Comparison of ENCODE assay signal across 26 cellular contexts in the genomic region with DNA sequence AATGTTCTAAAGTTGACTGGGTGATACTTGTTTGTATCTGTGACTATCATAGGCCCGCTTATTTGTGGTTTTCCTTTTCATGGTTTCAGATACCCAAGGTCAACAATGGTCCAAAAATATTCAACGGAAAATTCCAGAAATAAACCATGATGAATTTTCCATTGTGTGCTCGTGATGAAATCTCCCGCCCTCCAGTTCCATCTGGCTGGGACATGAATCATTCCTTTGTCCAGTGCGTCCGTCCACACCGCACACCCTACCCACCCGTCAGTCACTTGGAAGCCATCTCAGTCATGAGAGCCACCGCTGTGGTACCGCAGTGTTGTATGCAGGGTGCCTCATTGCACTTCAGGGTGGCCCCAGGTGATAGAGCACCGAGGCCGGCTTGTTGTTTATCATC.
A peak's percentile ranks its signal among the peaks of the same experiment; 100 is the strongest.
DNase-seq lines count a peak whose midpoint lies in the region; ATAC-seq, FAIRE-seq and TF ChIP-seq lines count a peak whose summit lies in the region.
"Had no signal": no experiment of that assay in that cellular context is flagged by ENCODE, and none has a peak within 500 bp of the region (broad histone marks: within the 10 kb centered on the region; RNA-seq: fewer than 3 reads in every experiment).

No MANE protein-coding gene starts in this region.

- H3K4me1 ChIP-seq in heart right ventricle (peaks cover 5 to 47% (median 22%) of the 10 kb centered on the region in 9 donors), right atrium auricular region (peaks cover 0 to 38% of the 10 kb centered on the region in 2 donors)
- H3K4me1 ChIP-seq: vagina had no signal

- ATAC-seq in heart right ventricle (peak; percentile 58 to 89 (median 70)), GM21367 (IDR thresholded peaks at IDR 0.05; ENCODE audit: unreplicated experiment) (no peak)
- ATAC-seq: activated CD4-positive, CD25-positive, alpha-beta regulatory T cell treated with anti-CD3 and anti-CD28 coated beads, Interleukin-2, amount 50 U/mL, for 24 hours; activated CD8-positive, alpha-beta T cell treated with anti-CD3 and anti-CD28 coated beads, Interleukin-2, amount 10 ng/mL, durations not matched to agents 7 days and 5 days; activated T-cell treated with anti-CD3 and anti-CD28 coated beads, Interleukin-2, amount 50 U/mL, for 4 hours; naive thymus-derived CD4-positive, alpha-beta T cell; stimulated activated naive CD8-positive, alpha-beta T cell treated with anti-CD3 and anti-CD28 coated beads, Interleukin-15, amount 100 ng/mL, for 72 hours had no signal

- H3K27ac ChIP-seq in heart right ventricle: peak overlapping the region in 6 of 10 donors; percentile 16 to 68 (median 32)
- no peak overlapping the region for H3K27ac ChIP-seq in right atrium auricular region
- peak overlapping the region in 58 of 59 donors; percentile 40 to 97 (median 87) for H3K27ac ChIP-seq in dorsolateral prefrontal cortex
- H3K27ac ChIP-seq: SK-N-MC, skin epidermis, vagina had no signal

- DNase-seq in heart right ventricle (peak in 1 of 2 donors; percentile 29), right atrium auricular region (ENCODE audit: low spot score) (no peak), dorsolateral prefrontal cortex (peak in 6 of 10 donors; percentile 33 to 79 (median 64)), midbrain (lab: John Stamatoyannopoulos, UW) (peak; percentile 31), type B pancreatic cell (ENCODE audit: extremely low spot score, unreplicated experiment) (peak; percentile 47), frontal cortex (ENCODE audit: low spot score in 2 of 2) (no peak)
- no peak for DNase-seq in activated naive CD4-positive, alpha-beta T cell (lab: John Stamatoyannopoulos, UW)
- DNase-seq: activated CD8-positive, alpha-beta T cell treated with anti-CD3 and anti-CD28 coated beads, Interleukin-2, amount 10 ng/mL, durations not matched to agents 7 days and 5 days; activated naive CD4-positive, alpha-beta T cell treated with anti-CD3 and anti-CD28 coated beads, Interleukin-2, amount 50 U/mL, for 16 hours; activated T-cell treated with anti-CD3 and anti-CD28 coated beads, Interleukin-2, amount 50 U/mL, for 4 hours; C1 segment of cervical spinal cord; H9; MM.1S; naive thymus-derived CD4-positive, alpha-beta T cell; NCI-H2171 treated with DMSO at 0.1 percent for 48 hours; stimulated activated CD4-positive, alpha-beta T cell treated with anti-CD3 and anti-CD28 coated beads, Interleukin-2, amount 100 ng/mL, for 48 hours; stimulated activated naive CD8-positive, alpha-beta T cell treated with anti-CD3 and anti-CD28 coated beads, Interleukin-15, amount 100 ng/mL, for 72 hours had no signal

- H3K4me3 ChIP-seq in heart right ventricle: no peak overlapping the region
- no peak overlapping the region for H3K4me3 ChIP-seq in right atrium auricular region
- H3K4me3 ChIP-seq in dorsolateral prefrontal cortex: no peak overlapping the region
- H3K4me3 ChIP-seq: SK-N-MC, skin epidermis, vagina had no signal

- H3K27me3 ChIP-seq in heart right ventricle (peaks cover 0 to 4% (median 0%) of the 10 kb centered on the region in 7 donors), right atrium auricular region (no peaks in the 10 kb centered on the region), dorsolateral prefrontal cortex (no peaks in the 10 kb centered on the region)
- H3K27me3 ChIP-seq: vagina had no signal

- intact Hi-C loops in heart right ventricle (cut with DNase I) (loop anchor here in 2 of 10 donors (2.0 to 5.0 kb wide), 2 partner anchors 40 to 44 kb away; no protein-coding TSS in a partner anchor), dorsolateral prefrontal cortex (cut with DNase I) (loop anchor here in 1 of 2 donors (10.0 kb wide), 2 partner anchors 78 to 92 kb away; no protein-coding TSS in a partner anchor)

- H3K27me3 Mint-ChIP-seq in type B pancreatic cell: peaks cover 8% of the 10 kb centered on the region
- H3K27me3 Mint-ChIP-seq: IgD-negative memory B cell had no signal

- H3K9me3 ChIP-seq in heart right ventricle: peaks cover 0 to 5% (median 0%) of the 10 kb centered on the region in 11 donors
- no peaks in the 10 kb centered on the region for H3K9me3 ChIP-seq in right atrium auricular region
- H3K9me3 ChIP-seq: vagina had no signal

- TF ChIP-seq CTCF in heart right ventricle (IDR thresholded peaks at IDR 0.05): no peak
- TF ChIP-seq CTCF in right atrium auricular region (IDR thresholded peaks at IDR 0.05): no peak
- peak in 3 of 56 donors; percentile 11 to 18 (median 12) for TF ChIP-seq CTCF in dorsolateral prefrontal cortex (IDR thresholded peaks at IDR 0.05 in 54 of 56, conservative IDR thresholded peaks at IDR 0.05 in 2 of 56; ENCODE audit: low read depth in 1 of 56, partially characterized antibody in 56 of 56)
- TF ChIP-seq CTCF in type B pancreatic cell (conservative IDR thresholded peaks at IDR 0.05): no peak

- H3K27ac Mint-ChIP-seq in type B pancreatic cell: no peak overlapping the region
- H3K27ac Mint-ChIP-seq: activated CD8-positive, alpha-beta T cell treated with anti-CD3 and anti-CD28 coated beads, Interleukin-2, amount 10 ng/mL, durations not matched to agents 7 days and 5 days; H9; IgD-negative memory B cell; naive thymus-derived CD4-positive, alpha-beta T cell; stimulated activated naive CD8-positive, alpha-beta T cell treated with anti-CD3 and anti-CD28 coated beads, Interleukin-15, amount 100 ng/mL, for 72 hours; T-helper 2 cell treated with Interferon-gamma antibody and Interleukin-4, amounts not matched to agents 5 μg/mL and 100 μg/mL, for 36 hours had no signal

- peaks cover 7% of the 10 kb centered on the region for H3K4me1 Mint-ChIP-seq in type B pancreatic cell (ENCODE audit: unreplicated experiment)
- H3K4me1 Mint-ChIP-seq: IgD-negative memory B cell; naive thymus-derived CD4-positive, alpha-beta T cell; stimulated activated naive CD8-positive, alpha-beta T cell treated with anti-CD3 and anti-CD28 coated beads, Interleukin-15, amount 100 ng/mL, for 72 hours had no signal

- H3K9me3 Mint-ChIP-seq in type B pancreatic cell: no peaks in the 10 kb centered on the region
- H3K9me3 Mint-ChIP-seq: activated T-cell treated with anti-CD3 and anti-CD28 coated beads, Interleukin-2, amount 50 U/mL, for 4 hours; H9; stimulated activated naive CD8-positive, alpha-beta T cell treated with anti-CD3 and anti-CD28 coated beads, Interleukin-15, amount 100 ng/mL, for 72 hours; T-helper 2 cell treated with Interferon-gamma antibody and Interleukin-4, amounts not matched to agents 5 μg/mL and 100 μg/mL, for 36 hours had no signal

- 54 to 66% methylated on average over 12 of the region's 12 CpGs for WGBS in heart right ventricle, 2 donors

- no peak overlapping the region for H3K4me3 Mint-ChIP-seq in type B pancreatic cell
- H3K4me3 Mint-ChIP-seq: activated CD8-positive, alpha-beta T cell treated with anti-CD3 and anti-CD28 coated beads, Interleukin-2, amount 10 ng/mL, durations not matched to agents 7 days and 5 days; activated T-cell treated with anti-CD3 and anti-CD28 coated beads, Interleukin-2, amount 50 U/mL, for 4 hours; H9; IgD-negative memory B cell; naive thymus-derived CD4-positive, alpha-beta T cell; stimulated activated naive CD8-positive, alpha-beta T cell treated with anti-CD3 and anti-CD28 coated beads, Interleukin-15, amount 100 ng/mL, for 72 hours; T-helper 2 cell treated with Interferon-gamma antibody and Interleukin-4, amounts not matched to agents 5 μg/mL and 100 μg/mL, for 36 hours had no signal

- FAIRE-seq in frontal cortex (lab: Jason Lieb, UNC): no peak
- FAIRE-seq: A204.1, GM19239 had no signal

- no peaks in the 10 kb centered on the region for H3K36me3 ChIP-seq in heart right ventricle
- no peaks in the 10 kb centered on the region for H3K36me3 ChIP-seq in right atrium auricular region
- H3K36me3 ChIP-seq: vagina had no signal

- no peaks in the 10 kb centered on the region for H3K36me3 Mint-ChIP-seq in type B pancreatic cell

Comparison
In these comparisons a context has a peak if more than half of its experiments do, and no peak if none do; other contexts are left out.
1. H3K27ac ChIP-seq: peak in heart right ventricle (6 of 10) and dorsolateral prefrontal cortex (58 of 59); none in right atrium auricular region (0 of 2).
2. DNase-seq: peak in dorsolateral prefrontal cortex (6 of 10), midbrain (single experiment) and type B pancreatic cell (single experiment); none in right atrium auricular region (single experiment), frontal cortex (0 of 2) and activated naive CD4-positive, alpha-beta T cell (0 of 4).